ENCODE assay signal across 36 cellular contexts in the genomic region with DNA sequence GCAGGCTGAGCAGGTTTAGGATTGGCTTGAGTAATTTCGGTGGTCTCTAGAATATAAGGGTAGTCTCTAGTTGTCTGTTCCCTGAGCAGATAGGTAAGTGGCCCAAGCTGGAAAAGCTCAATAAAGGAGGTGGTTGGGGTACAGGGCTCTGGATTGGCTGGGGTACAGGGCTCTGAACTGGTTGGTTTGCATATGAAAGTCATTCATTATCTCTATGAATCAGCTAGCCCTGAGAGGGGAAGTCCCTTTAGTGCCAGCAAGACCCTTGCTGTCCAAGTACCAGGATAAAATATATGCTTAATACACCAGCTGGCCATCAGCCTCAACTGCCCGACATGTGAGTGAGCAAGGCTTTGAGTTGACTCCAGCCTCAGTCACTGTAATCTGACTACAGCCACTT.
"Had no signal": no experiment of that assay in that cellular context is flagged by ENCODE, and none has a peak within 500 bp of the region (broad histone marks: within the 10 kb centered on the region; RNA-seq: fewer than 3 reads in every experiment).

No MANE protein-coding gene starts in this region.

- H3K4me3 ChIP-seq: coronary artery, dorsolateral prefrontal cortex, gastrocnemius medialis, heart left ventricle had no signal

- H3K9me3 Mint-ChIP-seq: activated B cell treated with CpG ODN at 0.5 μM for 24 hours; activated CD8-positive, alpha-beta T cell treated with anti-CD3 and anti-CD28 coated beads for 36 hours; activated naive CD4-positive, alpha-beta T cell treated with anti-CD3 and anti-CD28 coated beads for 36 hours; activated naive CD4-positive, alpha-beta T cell treated with anti-CD3 and anti-CD28 coated beads, Interleukin-2, amount 50 U/mL, for 24 hours; activated naive CD8-positive, alpha-beta T cell treated with anti-CD3 and anti-CD28 coated beads, Interleukin-2, amount 10 ng/mL, durations not matched to agents 7 days and 5 days; central memory CD8-positive, alpha-beta T cell; dendritic cell treated with granulocyte-macrophage colony-stimulating factor and Interleukin-4, amounts not matched to agents 40 ng/mL and 50 ng/mL, for 4 days; endodermal cell; T-helper 2 cell treated with Interferon-gamma antibody and Interleukin-4, amounts not matched to agents 5 μg/mL and 100 μg/mL, for 36 hours had no signal

- H3K27me3 ChIP-seq: brain microvascular endothelial cell, dorsolateral prefrontal cortex, gastrocnemius medialis had no signal

- H3K27ac ChIP-seq: brain microvascular endothelial cell, coronary artery, dorsolateral prefrontal cortex, gastrocnemius medialis, heart left ventricle, WERI-Rb-1 had no signal

- ATAC-seq: activated CD4-positive, CD25-positive, alpha-beta regulatory T cell treated with anti-CD3 and anti-CD28 coated beads, Interleukin-2, amount 50 U/mL, for 24 hours; activated CD8-positive, alpha-beta memory T cell treated with anti-CD3 and anti-CD28 coated beads, Interleukin-2, amount 10 ng/mL, durations not matched to agents 7 days and 5 days; activated CD8-positive, alpha-beta T cell treated with anti-CD3 and anti-CD28 coated beads for 36 hours; activated T-cell treated with anti-CD3 and anti-CD28 coated beads, Interleukin-2, amount 50 U/mL, for 72 hours; esophagus mucosa; gastrocnemius medialis; heart left ventricle; T-helper 17 cell had no signal

- H3K4me1 ChIP-seq: gastrocnemius medialis had no signal

- H3K27ac Mint-ChIP-seq: activated B cell treated with CpG ODN at 0.5 μM for 24 hours; activated CD8-positive, alpha-beta memory T cell treated with anti-CD3 and anti-CD28 coated beads, Interleukin-2, amount 10 ng/mL, durations not matched to agents 7 days and 5 days; activated CD8-positive, alpha-beta T cell treated with anti-CD3 and anti-CD28 coated beads for 36 hours; activated naive CD4-positive, alpha-beta T cell treated with anti-CD3 and anti-CD28 coated beads for 36 hours; activated naive CD4-positive, alpha-beta T cell treated with anti-CD3 and anti-CD28 coated beads, Interleukin-2, amount 50 U/mL, for 24 hours; activated naive CD8-positive, alpha-beta T cell treated with anti-CD3 and anti-CD28 coated beads, Interleukin-2, amount 10 ng/mL, durations not matched to agents 7 days and 5 days; activated T-cell treated with anti-CD3 and anti-CD28 coated beads, Interleukin-2, amount 50 U/mL, for 72 hours; dendritic cell treated with granulocyte-macrophage colony-stimulating factor and Interleukin-4, amounts not matched to agents 40 ng/mL and 50 ng/mL, for 4 days; endodermal cell; T-helper 17 cell; T-helper 2 cell treated with Interferon-gamma antibody and Interleukin-4, amounts not matched to agents 5 μg/mL and 100 μg/mL, for 36 hours had no signal

- H3K36me3 ChIP-seq: brain microvascular endothelial cell, gastrocnemius medialis, heart left ventricle, WERI-Rb-1 had no signal

- H3K4me3 Mint-ChIP-seq: activated B cell treated with CpG ODN at 0.5 μM for 24 hours; activated CD8-positive, alpha-beta memory T cell treated with anti-CD3 and anti-CD28 coated beads, Interleukin-2, amount 10 ng/mL, durations not matched to agents 7 days and 5 days; activated CD8-positive, alpha-beta T cell treated with anti-CD3 and anti-CD28 coated beads for 36 hours; activated naive CD4-positive, alpha-beta T cell treated with anti-CD3 and anti-CD28 coated beads for 36 hours; activated naive CD4-positive, alpha-beta T cell treated with anti-CD3 and anti-CD28 coated beads, Interleukin-2, amount 50 U/mL, for 24 hours; activated naive CD8-positive, alpha-beta T cell treated with anti-CD3 and anti-CD28 coated beads, Interleukin-2, amount 10 ng/mL, durations not matched to agents 7 days and 5 days; activated T-cell treated with anti-CD3 and anti-CD28 coated beads, Interleukin-2, amount 50 U/mL, for 72 hours; central memory CD8-positive, alpha-beta T cell; dendritic cell treated with granulocyte-macrophage colony-stimulating factor and Interleukin-4, amounts not matched to agents 40 ng/mL and 50 ng/mL, for 4 days; endodermal cell; T-helper 17 cell; T-helper 2 cell treated with Interferon-gamma antibody and Interleukin-4, amounts not matched to agents 5 μg/mL and 100 μg/mL, for 36 hours had no signal

- DNase-seq: activated B cell treated with CpG ODN at 0.5 μM for 24 hours; activated CD4-positive, alpha-beta T cell treated with anti-CD3 and anti-CD28 coated beads for 48 hours; activated CD4-positive, alpha-beta T cell treated with anti-CD3 and anti-CD28 coated beads, Interleukin-2, amount 50 U/mL, for 1 hour; activated CD4-positive, alpha-beta T cell treated with anti-CD3 and anti-CD28 coated beads, Interleukin-2, amount 50 U/mL, for 48 hours; activated CD8-positive, alpha-beta memory T cell treated with anti-CD3 and anti-CD28 coated beads, Interleukin-2, amount 10 ng/mL, durations not matched to agents 7 days and 5 days; activated CD8-positive, alpha-beta memory T cell treated with anti-CD3 and anti-CD28 coated beads, Interleukin-2, amount 50 U/mL, for 4 hours; activated CD8-positive, alpha-beta T cell treated with anti-CD3 and anti-CD28 coated beads for 36 hours; activated effector memory CD4-positive, alpha-beta T cell treated with Interleukin-2 at 50 U/mL for 16 hours; activated gamma-delta T cell treated with Interleukin-2 at 50 U/mL for 16 hours; activated naive CD4-positive, alpha-beta T cell treated with anti-CD3 and anti-CD28 coated beads for 36 hours; activated naive CD8-positive, alpha-beta T cell treated with anti-CD3 and anti-CD28 coated beads, Interleukin-2, amount 10 ng/mL, durations not matched to agents 7 days and 5 days; activated T-cell treated with anti-CD3 and anti-CD28 coated beads, Interleukin-2, amount 50 U/mL, for 1 hour; activated T-cell treated with anti-CD3 and anti-CD28 coated beads, Interleukin-2, amount 50 U/mL, for 72 hours; amniotic stem cell; anterior cingulate cortex; brain microvascular endothelial cell; dorsolateral prefrontal cortex; effector memory CD4-positive, alpha-beta T cell; endodermal cell; foreskin fibroblast; gastrocnemius medialis; glutamatergic neuron; heart left ventricle; T-helper 1 cell; T-helper 17 cell; T1000; WERI-Rb-1 had no signal

- H3K4me1 Mint-ChIP-seq: activated B cell treated with CpG ODN at 0.5 μM for 24 hours; activated CD8-positive, alpha-beta memory T cell treated with anti-CD3 and anti-CD28 coated beads, Interleukin-2, amount 10 ng/mL, durations not matched to agents 7 days and 5 days; activated naive CD4-positive, alpha-beta T cell treated with anti-CD3 and anti-CD28 coated beads, Interleukin-2, amount 50 U/mL, for 24 hours; activated naive CD8-positive, alpha-beta T cell treated with anti-CD3 and anti-CD28 coated beads, Interleukin-2, amount 10 ng/mL, durations not matched to agents 7 days and 5 days; central memory CD8-positive, alpha-beta T cell; T-helper 17 cell had no signal

- H3K36me3 Mint-ChIP-seq: activated CD8-positive, alpha-beta memory T cell treated with anti-CD3 and anti-CD28 coated beads, Interleukin-2, amount 10 ng/mL, durations not matched to agents 7 days and 5 days; activated naive CD4-positive, alpha-beta T cell treated with anti-CD3 and anti-CD28 coated beads, Interleukin-2, amount 50 U/mL, for 24 hours; activated naive CD8-positive, alpha-beta T cell treated with anti-CD3 and anti-CD28 coated beads, Interleukin-2, amount 10 ng/mL, durations not matched to agents 7 days and 5 days had no signal

- H3K9me3 ChIP-seq: gastrocnemius medialis had no signal

- FAIRE-seq: astrocyte, bronchial epithelial cell had no signal
